ENCODE assay signal across 7 cellular contexts in genomic region chrX:132023117-132023895, GRCh38. TPM values are rescaled to one million over a fixed set of nuclear protein-coding genes. Genes with fewer than 3 reads are reported as not detected.
A peak's percentile ranks its signal among the peaks of the same experiment; 100 is the strongest.
DNase-seq lines count a peak whose midpoint lies in the region; ATAC-seq, FAIRE-seq and TF ChIP-seq lines count a peak whose summit lies in the region.

STK26 (plus strand) TSS chrX:132023302; CDS start chrX:132023618, 316 bp downstream.

- H3K27ac ChIP-seq in K562 (ENCODE audit: extremely low read depth, low read depth, low read length) (peak within 1 kb of the TSS; percentile 89), smooth muscle cell (ENCODE audit: low read depth) (peak within 1 kb of the TSS; percentile 70)

- H3K9me1 ChIP-seq in K562 (ENCODE audit: control insufficient read depth, insufficient read depth, low read length), result no peaks in the 10 kb centered on the region

- H3K4me1 ChIP-seq in K562 (replicated peaks in 1 of 2; ENCODE audit: control insufficient read depth in 2 of 2, insufficient read depth in 2 of 2, low read length in 2 of 2) (peaks cover 9 to 18% of the 10 kb centered on the region in 2 experiments; a peak in 3 of 5 replicates), smooth muscle cell (ENCODE audit: low read depth) (peaks cover 12% of the 10 kb centered on the region)

- ATAC-seq in GM18502 (IDR thresholded peaks at IDR 0.05; ENCODE audit: poor library complexity, unreplicated experiment) (peak; percentile 81), HG02642 (IDR thresholded peaks at IDR 0.05; ENCODE audit: poor library complexity, unreplicated experiment) (peak; percentile 84), K562 (peak; percentile 87)

- H3K4me3 ChIP-seq in K562, result peak within 1 kb of the TSS; percentile 95
- H3K4me3 ChIP-seq in iPS-18c (ENCODE audit: insufficient read depth, low read depth, low read length), result peak within 1 kb of the TSS; percentile 66
- peak within 1 kb of the TSS; percentile 77 for H3K4me3 ChIP-seq in smooth muscle cell

- intact Hi-C loops in K562 (cut with micrococcal nuclease), result loop anchor here (2.0 to 5.0 kb wide), 3 partner anchors 21 to 194 kb away; partner anchors contain the start of gene RAP2C

- POLR2A ChIA-PET in K562 (lab: Yijun Ruan, JAX), result interaction anchor here (0.7 to 1.5 kb wide), 9 partner anchors 10 to 185 kb away, joined by 3 to 7 read pairs (median 3); no protein-coding TSS in a partner anchor

- in situ Hi-C loops in K562 (cut with MboI), result no loop called here

- peak; percentile 94 for TF ChIP-seq POLR2A in K562 (conservative IDR thresholded peaks at IDR 0.05)

- WGBS in K562 (ENCODE audit: insufficient coverage, low coverage, missing lambda C conversion rate), result 0% methylated on average over 28 of the region's 65 CpGs
- 46% methylated on average over 65 of the region's 65 CpGs for WGBS in smooth muscle cell (ENCODE audit: low lambda C conversion rate)

- DNase-seq in NCI-H1436 (lab: John Stamatoyannopoulos, UW) (peak; percentile 68), T1000 (lab: John Stamatoyannopoulos, UW) (peak; percentile 4), K562 (ENCODE audit: extremely low read depth in 1 of 4, low spot score in 3 of 4) (peak; percentile 79 to 89 (median 82)), smooth muscle cell (lab: John Stamatoyannopoulos, UW; ENCODE audit: unreplicated experiment) (peak; percentile 31)

- TF ChIP-seq CTCF in K562 (IDR thresholded peaks at IDR 0.05 in 2 of 3, conservative IDR thresholded peaks at IDR 0.05 in 1 of 3; ENCODE audit: insufficient read depth in 2 of 3, low read depth in 1 of 3, low read length in 3 of 3) (no peak), smooth muscle cell (IDR thresholded peaks at IDR 0.05; ENCODE audit: borderline replicate concordance, insufficient read depth, poor library complexity, severe bottlenecking) (no peak)

- H4K20me1 ChIP-seq in K562 (replicated peaks; ENCODE audit: control insufficient read depth, insufficient read depth, low read length), result peaks cover under 1% of the 10 kb centered on the region; the same call in 1 of the 2 replicates
- H4K20me1 ChIP-seq in smooth muscle cell (ENCODE audit: low read depth), result no peaks in the 10 kb centered on the region

- peaks cover 11% of the 10 kb centered on the region for H3K36me3 ChIP-seq in K562 (ENCODE audit: control insufficient read depth, insufficient read depth, low read length)
- no peaks in the 10 kb centered on the region for H3K36me3 ChIP-seq in smooth muscle cell (ENCODE audit: low read depth)

- CTCF ChIA-PET in K562 (lab: Yijun Ruan, JAX; ENCODE audit: low intra/inter-chr PET ratio), result no interaction called here

- peak within 1 kb of the TSS; percentile 96 for H2AFZ ChIP-seq in K562 (ENCODE audit: low read depth, low read length)
- H2AFZ ChIP-seq in smooth muscle cell (ENCODE audit: low read depth), result peak within 1 kb of the TSS; percentile 12

- H3K27me3 ChIP-seq in K562 (ENCODE audit: control insufficient read depth in 2 of 2, insufficient read depth in 2 of 2, low read length in 2 of 2), result no peaks in the 10 kb centered on the region
- H3K27me3 ChIP-seq in smooth muscle cell (ENCODE audit: low read depth), result no peaks in the 10 kb centered on the region

- BruUV-seq in K562 (replicated peaks; lab: Mats Ljungman, UMichigan), result no TSS peak

- no peaks in the 10 kb centered on the region for H3F3A ChIP-seq in smooth muscle cell (ENCODE audit: low read depth)

- H3K4me2 ChIP-seq in K562 (ENCODE audit: insufficient read depth, low read length), result peak within 1 kb of the TSS; percentile 95
- H3K4me2 ChIP-seq in smooth muscle cell, result peak within 1 kb of the TSS; percentile 81

- peak; percentile 74 for FAIRE-seq in K562 (lab: Jason Lieb, UNC)

- TF ChIP-seq EP300 in K562 (IDR thresholded peaks at IDR 0.05; ENCODE audit: low read length), result no peak

- peaks cover 69% of the 10 kb centered on the region for H3K79me2 ChIP-seq in K562 (ENCODE audit: control insufficient read depth, insufficient read depth, low read length)
- H3K79me2 ChIP-seq in smooth muscle cell (ENCODE audit: low read depth), result peaks cover 28% of the 10 kb centered on the region

- H3K9ac ChIP-seq in K562 (ENCODE audit: insufficient read depth in 1 of 2, low read depth in 2 of 2, low read length in 2 of 2), result peak within 1 kb of the TSS; percentile 87 to 98
- peak within 1 kb of the TSS; percentile 83 for H3K9ac ChIP-seq in smooth muscle cell (ENCODE audit: low read depth)

- H3K9me3 ChIP-seq in K562 (replicated peaks; ENCODE audit: control insufficient read depth, insufficient read depth, low read depth, low read length), result no peaks in the 10 kb centered on the region
- H3K9me3 ChIP-seq in iPS-18c (ENCODE audit: control insufficient read depth, insufficient read depth, low read length), result peaks cover 2% of the 10 kb centered on the region
- no peaks in the 10 kb centered on the region for H3K9me3 ChIP-seq in smooth muscle cell (replicated peaks; ENCODE audit: low read depth)

- TF ChIP-seq RAD21 in K562 (CRISPR knock-in tag; conservative IDR thresholded peaks at IDR 0.05 in 1 of 2, IDR thresholded peaks at IDR 0.05 in 1 of 2), result no peak

TF ChIP-seq in K562, 482 proteins besides CTCF, POLR2A, EP300 and RAD21 (continues in another document):
- TF ChIP-seq ZNF239 (CRISPR knock-in tag; IDR thresholded peaks at IDR 0.05), result no peak
- no peak for TF ChIP-seq ZNF3 (CRISPR knock-in tag; IDR thresholded peaks at IDR 0.05)
- TF ChIP-seq POLR2B (IDR thresholded peaks at IDR 0.05; ENCODE audit: low read depth, partially characterized antibody), result peak; percentile 89
- no peak for TF ChIP-seq RERE (CRISPR knock-in tag; IDR thresholded peaks at IDR 0.05; ENCODE audit: borderline replicate concordance)
- no peak for TF ChIP-seq CBFA2T3 (IDR thresholded peaks at IDR 0.05)
- TF ChIP-seq TBL1XR1 (IDR thresholded peaks at IDR 0.05; ENCODE audit: low read length in 2 of 2), result no peak

RNA-seq across cellular contexts. Expression of gene STK26, which starts in this region (rescaled TPM):
- total RNA-seq in K562 (2011; cell fraction: chromatin; rRNA removed; ENCODE audit: low replicate concordance), result 7.1 and 28.5 TPM in 2 replicates
- 4.2 and 6.4 TPM in 2 replicates for total RNA-seq in K562 (2011; cell fraction: nucleolus; rRNA removed)
- 8.8 and 15.3 TPM in 2 replicates for total RNA-seq in K562 (2011; cell fraction: nucleoplasm; rRNA removed)
- total RNA-seq in K562 (2014; rRNA removed) (40.8 and 43.4 TPM in 2 replicates), K562 (2014; rRNA removed; fragmentation: Illumina TruSeq; extraction: Trizol) (72.9 and 82.8 TPM in 2 replicates), K562 (2015; rRNA removed; fragmentation: Illumina TruSeq; extraction: Trizol) (66.8 and 72.3 TPM in 2 replicates), K562 (2021) (50.1 and 50.7 TPM in 2 replicates), smooth muscle cell (50.9 and 56.3 TPM in 2 replicates)
- polyA plus RNA-seq in K562 (2011; rRNA removed) (29.4 and 50.9 TPM in 2 replicates), K562 (2014; fragmentation: Illumina TruSeq; extraction: Trizol) (53.0 and 64.7 TPM in 2 replicates), K562 (2014; fragmentation: Nextera tagmentation; extraction: Ambion mirVana) (10 to 100 TPM; 28.1 to 29.3 TPM), K562 (2014; rRNA removed) (38.6 and 39.5 TPM in 2 replicates), smooth muscle cell (13.2 and 13.8 TPM in 2 replicates)
- 6.9 and 10.6 TPM in 2 replicates for polyA plus RNA-seq in K562 (2011; cell fraction: cytosol; rRNA removed)
- polyA plus RNA-seq in K562 (2011; cell fraction: nucleus; rRNA removed), result 17.8 and 22.4 TPM in 2 replicates
- 31.4 and 44.2 TPM in 2 replicates for polyA plus RNA-seq in K562 (2012)
- 33.6 and 42.1 TPM in 2 replicates for polyA minus RNA-seq in K562 (2011; rRNA and poly(A)+ RNA removed)
- polyA minus RNA-seq in K562 (2011; cell fraction: cytosol; rRNA and poly(A)+ RNA removed), result 18.1 and 24.6 TPM in 2 replicates
- polyA minus RNA-seq in K562 (2011; cell fraction: nucleus; rRNA and poly(A)+ RNA removed), result 11.6 and 13.8 TPM in 2 replicates

Comparison
In these comparisons a context has a peak if more than half of its experiments do, and no peak if none do; other contexts are left out.
1. Peak in every context shown above with its lines: DNase-seq, ATAC-seq, H3K4me3 ChIP-seq and H3K27ac ChIP-seq.
2. DNase-seq: peak in every context shown above with its lines; median percentile 82 in K562; 68 in NCI-H1436; 31 in smooth muscle cell; 4 in T1000.